ENCODE assay signal across 8 cellular contexts in genomic region chr19:39897511-39898245, GRCh38. TPM values are rescaled to one million over a fixed set of nuclear protein-coding genes. Genes with fewer than 3 reads are reported as not detected.
DNase-seq lines count a peak whose midpoint lies in the region; ATAC-seq and TF ChIP-seq lines count a peak whose summit lies in the region.
"Not testable (repeated sequence)": the region's sequence is repeated elsewhere in the genome, so short reads cannot be mapped to it uniquely, and the experiment has no call there.

No MANE protein-coding gene starts in this region.

- not testable (repeated sequence) for H3K23ac ChIP-seq in mesenchymal stem cell (ENCODE audit: low read length in 2 of 2)

- H2AK5ac ChIP-seq in mesenchymal stem cell (ENCODE audit: low read length, severe bottlenecking): not testable (repeated sequence)

- not testable (repeated sequence) for H3K4me3 Mint-ChIP-seq in CD4-positive, alpha-beta memory T cell; activated T-helper 17 cell treated with anti-CD3 and anti-CD28 coated beads, Interleukin-2, amount 50 U/mL, for 72 hours

- H3K4me1 ChIP-seq in CD4-positive, alpha-beta memory T cell (ENCODE audit: insufficient read depth, low read length); mesenchymal stem cell (ENCODE audit: control insufficient read depth, insufficient read depth, low read depth, low read length): not testable (repeated sequence)

- H3K36me3 Mint-ChIP-seq in CD4-positive, alpha-beta memory T cell; activated T-helper 17 cell treated with anti-CD3 and anti-CD28 coated beads, Interleukin-2, amount 50 U/mL, for 72 hours (ENCODE audit: low read depth): not testable (repeated sequence)

- H3K79me1 ChIP-seq in mesenchymal stem cell (replicated peaks; ENCODE audit: low read length, poor library complexity, severe bottlenecking): not testable (repeated sequence)

- H3K9ac ChIP-seq in mesenchymal stem cell (ENCODE audit: low read length): not testable (repeated sequence)

- not testable (repeated sequence) for H2AFZ ChIP-seq in mesenchymal stem cell (ENCODE audit: low read depth, low read length)

- not testable (repeated sequence) for H2BK15ac ChIP-seq in mesenchymal stem cell (ENCODE audit: low read depth, poor library complexity, severe bottlenecking)

- H3K27ac Mint-ChIP-seq in CD4-positive, alpha-beta memory T cell: peak overlapping the region in 1 of 7 donors; percentile 17
- H3K27ac Mint-ChIP-seq in activated T-helper 17 cell treated with anti-CD3 and anti-CD28 coated beads, Interleukin-2, amount 50 U/mL, for 72 hours: not testable (repeated sequence)

- H3K27ac ChIP-seq in CD4-positive, alpha-beta memory T cell (ENCODE audit: low read depth, low read length); mesenchymal stem cell (ENCODE audit: low read length, poor library complexity, severe bottlenecking): not testable (repeated sequence)

- H3K27me3 ChIP-seq in CD4-positive, alpha-beta memory T cell (ENCODE audit: insufficient read depth, low read length); mesenchymal stem cell (ENCODE audit: control insufficient read depth in 1 of 2, insufficient read depth in 1 of 2, low read length in 2 of 2): not testable (repeated sequence)

- not testable (repeated sequence) for H4K8ac ChIP-seq in mesenchymal stem cell (ENCODE audit: low read length)

- not testable (repeated sequence) for H2BK12ac ChIP-seq in mesenchymal stem cell (ENCODE audit: low read length in 2 of 2)

- H3K36me3 ChIP-seq in CD4-positive, alpha-beta memory T cell (ENCODE audit: insufficient read depth, low read length); mesenchymal stem cell (ENCODE audit: control insufficient read depth in 1 of 2, insufficient read depth in 2 of 2, low read depth in 1 of 2, low read length in 2 of 2): not testable (repeated sequence)

- POLR2A ChIA-PET in CD4-positive, alpha-beta memory T cell (lab: Charles Lee; ENCODE audit: partially characterized antibody): interaction anchor here (1.3 kb wide), 1 partner anchor 73 kb away, joined by 10 read pairs; the partner anchor contains the start of gene PSMC4

- H3K27me3 Mint-ChIP-seq in CD4-positive, alpha-beta memory T cell; activated T-helper 17 cell treated with anti-CD3 and anti-CD28 coated beads, Interleukin-2, amount 50 U/mL, for 72 hours: not testable (repeated sequence)

- not testable (repeated sequence) for H3K4me3 ChIP-seq in CD4-positive, alpha-beta memory T cell (ENCODE audit: low read length in 2 of 2); mesenchymal stem cell (ENCODE audit: insufficient read depth in 1 of 2, low read depth in 1 of 2, low read length in 2 of 2)

- not testable (repeated sequence) for H2BK120ac ChIP-seq in mesenchymal stem cell (ENCODE audit: low read depth, low read length)

- TF ChIP-seq POLR2A in erythroblast (IDR thresholded peaks at IDR 0.05; ENCODE audit: low read length): not testable (repeated sequence)

- H3K18ac ChIP-seq in mesenchymal stem cell (ENCODE audit: low read depth in 1 of 2, low read length in 2 of 2): not testable (repeated sequence)

- H4K91ac ChIP-seq in mesenchymal stem cell (ENCODE audit: low read length): not testable (repeated sequence)

- ATAC-seq in GM21619 (IDR thresholded peaks at IDR 0.05; ENCODE audit: unreplicated experiment): peak; percentile 70
- ATAC-seq in activated T-helper 17 cell treated with anti-CD3 and anti-CD28 coated beads, Interleukin-2, amount 50 U/mL, for 72 hours (replicated peaks): peak; percentile 91

- not testable (repeated sequence) for H3K9me3 ChIP-seq in CD4-positive, alpha-beta memory T cell (ENCODE audit: control insufficient read depth in 1 of 2, low read length in 2 of 2); mesenchymal stem cell (ENCODE audit: control insufficient read depth, low read length)

- H3K4me2 ChIP-seq in mesenchymal stem cell (ENCODE audit: low read length, poor library complexity, severe bottlenecking): not testable (repeated sequence)

- CTCF ChIA-PET in CD4-positive, alpha-beta memory T cell (lab: Charles Lee; ENCODE audit: partially characterized antibody): interaction anchor here (1.0 to 1.4 kb wide), 2 partner anchors 72 to 107 kb away, joined by 3 to 27 read pairs; partner anchors contain the start of gene PSMC4

- not testable (repeated sequence) for H3K4ac ChIP-seq in mesenchymal stem cell (ENCODE audit: low read depth in 1 of 2, low read length in 2 of 2)

- peak in 4 of 5 donors; percentile 45 to 59 (median 50) for DNase-seq in CD4-positive, alpha-beta memory T cell
- DNase-seq in NCI-H2107 treated with DMSO at 0.1 percent for 48 hours (lab: John Stamatoyannopoulos, UW; ENCODE audit: unreplicated experiment): peak; percentile 1
- DNase-seq in T-helper 2 cell: peak in 4 of 5 experiments; percentile 20 to 49 (median 45)
- peak; percentile 55 to 69 for DNase-seq in erythroblast (lab: John Stamatoyannopoulos, UW)
- peak; percentile 30 for DNase-seq in mesenchymal stem cell
- DNase-seq in stimulated activated CD4-positive, alpha-beta T cell treated with anti-CD3 and anti-CD28 coated beads, Interleukin-2, amount 100 ng/mL, for 4 hours (ENCODE audit: low read depth): peak; percentile 22

- H3K14ac ChIP-seq in mesenchymal stem cell (ENCODE audit: low read length in 2 of 2): not testable (repeated sequence)

- H3K9me3 Mint-ChIP-seq in CD4-positive, alpha-beta memory T cell; activated T-helper 17 cell treated with anti-CD3 and anti-CD28 coated beads, Interleukin-2, amount 50 U/mL, for 72 hours: not testable (repeated sequence)

- H2BK5ac ChIP-seq in mesenchymal stem cell (ENCODE audit: low read depth, low read length, poor library complexity, severe bottlenecking): not testable (repeated sequence)

- WGBS in mesenchymal stem cell: 19% methylated on average over 12 of the region's 13 CpGs

- intact Hi-C loops in CD4-positive, alpha-beta memory T cell (cut with micrococcal nuclease): not testable (repeated sequence)

- H3K4me1 Mint-ChIP-seq in CD4-positive, alpha-beta memory T cell; activated T-helper 17 cell treated with anti-CD3 and anti-CD28 coated beads, Interleukin-2, amount 50 U/mL, for 72 hours: not testable (repeated sequence)

RNA-seq across cellular contexts. Expression of gene FCGBP, which starts 36.8 kb away (rescaled TPM):
- total RNA-seq in CD4-positive, alpha-beta memory T cell: 10 to 100 TPM; 74.4 to 79.4 TPM
- polyA plus RNA-seq in CD4-positive, alpha-beta memory T cell: under 1 TPM; 0.10 to 0.65 TPM
- 10 to 100 TPM in 1 of 2 donors, 1 to 10 TPM in 1; 2.1 to 11.3 TPM for total RNA-seq in activated T-helper 17 cell treated with anti-CD3 and anti-CD28 coated beads, Interleukin-2, amount 50 U/mL, for 72 hours
- 0.03 TPM for polyA plus RNA-seq in mesenchymal stem cell (2013, experiment 1 of 2)
- 0.01 TPM for polyA plus RNA-seq in mesenchymal stem cell (2013, experiment 2 of 2)

RNA-seq across cellular contexts. Expression of gene FBL, which starts 51.5 kb away (rescaled TPM):
- total RNA-seq in CD4-positive, alpha-beta memory T cell: 100 to 1,000 TPM; 282 to 295 TPM
- 100 to 1,000 TPM; 173 to 174 TPM for polyA plus RNA-seq in CD4-positive, alpha-beta memory T cell
- 100 to 1,000 TPM; 513 to 639 TPM for total RNA-seq in activated T-helper 17 cell treated with anti-CD3 and anti-CD28 coated beads, Interleukin-2, amount 50 U/mL, for 72 hours
- 147 TPM for polyA plus RNA-seq in mesenchymal stem cell (2013, experiment 1 of 2)
- 134 TPM for polyA plus RNA-seq in mesenchymal stem cell (2013, experiment 2 of 2)

Comparison
In these comparisons a context has a peak if more than half of its experiments do, and no peak if none do; other contexts are left out.
1. DNase-seq: peak in every context shown above with its lines; median percentile 62 in erythroblast; 50 in CD4-positive, alpha-beta memory T cell; 45 in T-helper 2 cell; 30 in mesenchymal stem cell; 22 in stimulated activated CD4-positive, alpha-beta T cell treated with anti-CD3 and anti-CD28 coated beads, Interleukin-2, amount 100 ng/mL, for 4 hours; 1 in NCI-H2107 treated with DMSO at 0.1 percent for 48 hours.
2. RNA of gene FCGBP, which starts 36.8 kb away (total RNA-seq): 74.4 to 79.4 TPM in CD4-positive, alpha-beta memory T cell; 2.1 to 11.3 TPM in activated T-helper 17 cell treated with anti-CD3 and anti-CD28 coated beads, Interleukin-2, amount 50 U/mL, for 72 hours; every median in the first group is over 4 times any median in the second.